ENCODE assay signal across 39 cellular contexts in genomic region chr5:76667495-76667894, GRCh38. TPM values are rescaled to one million over a fixed set of nuclear protein-coding genes. Genes with fewer than 3 reads are reported as not detected.
"Had no signal": no experiment of that assay in that cellular context is flagged by ENCODE, and none has a peak within 500 bp of the region (broad histone marks: within the 10 kb centered on the region; RNA-seq: fewer than 3 reads in every experiment).

No MANE protein-coding gene starts in this region.

- H3K4me3 Mint-ChIP-seq: activated B cell treated with CpG ODN at 0.5 μM for 24 hours; activated CD4-positive, alpha-beta memory T cell treated with anti-CD3 and anti-CD28 coated beads for 36 hours; activated CD8-positive, alpha-beta memory T cell treated with anti-CD3 and anti-CD28 coated beads, Interleukin-2, amount 10 ng/mL, durations not matched to agents 7 days and 5 days; activated naive CD8-positive, alpha-beta T cell treated with anti-CD3 and anti-CD28 coated beads for 36 hours; T-cell had no signal

- H3K27ac Mint-ChIP-seq: activated B cell treated with CpG ODN at 0.5 μM for 24 hours; activated CD4-positive, alpha-beta memory T cell treated with anti-CD3 and anti-CD28 coated beads for 36 hours; activated CD8-positive, alpha-beta memory T cell treated with anti-CD3 and anti-CD28 coated beads, Interleukin-2, amount 10 ng/mL, durations not matched to agents 7 days and 5 days; activated naive CD8-positive, alpha-beta T cell treated with anti-CD3 and anti-CD28 coated beads for 36 hours; T-cell had no signal

- H3K4me2 ChIP-seq: KMS-11, PC-9 had no signal

- DNase-seq: activated B cell treated with CpG ODN at 0.5 μM for 24 hours; activated CD4-positive, alpha-beta memory T cell treated with anti-CD3 and anti-CD28 coated beads for 36 hours; activated CD4-positive, alpha-beta T cell treated with anti-CD3 and anti-CD28 coated beads for 4 hours; activated CD4-positive, alpha-beta T cell treated with anti-CD3 and anti-CD28 coated beads, Interleukin-2, amount 50 U/mL, for 1 hour; activated CD4-positive, CD25-positive, alpha-beta regulatory T cell treated with anti-CD3 and anti-CD28 coated beads, Interleukin-2, amount 50 U/mL, for 72 hours; activated CD8-positive, alpha-beta memory T cell treated with anti-CD3 and anti-CD28 coated beads for 24 hours; activated CD8-positive, alpha-beta memory T cell treated with anti-CD3 and anti-CD28 coated beads, Interleukin-2, amount 10 ng/mL, durations not matched to agents 7 days and 5 days; activated CD8-positive, alpha-beta memory T cell treated with anti-CD3 and anti-CD28 coated beads, Interleukin-2, amount 50 U/mL, for 48 hours; activated effector memory CD4-positive, alpha-beta T cell treated with anti-CD3 and anti-CD28 coated beads, Interleukin-2, amount 50 U/mL, for 16 hours; activated naive CD4-positive, alpha-beta T cell; activated naive CD4-positive, alpha-beta T cell treated with anti-CD3 and anti-CD28 coated beads, Interleukin-2, amount 50 U/mL, for 16 hours; activated naive CD8-positive, alpha-beta T cell treated with anti-CD3 and anti-CD28 coated beads for 36 hours; activated T-cell treated with anti-CD3 and anti-CD28 coated beads, Interleukin-2, amount 50 U/mL, for 48 hours; amniotic stem cell; aorta; brain microvascular endothelial cell; central memory CD4-positive, alpha-beta T cell; NCI-H1092 treated with DMSO at 0.1 percent for 48 hours; NCI-H1417 treated with DMSO at 0.1 percent for 48 hours; NCI-H1694; NCI-H1930; NCI-H2081 treated with DMSO at 0.1 percent for 48 hours; NCI-H226; NCI-H446 treated with DMSO at 0.1 percent for 48 hours; NCI-H524; NCI-H748 treated with DMSO at 0.1 percent for 48 hours; NK-92 treated with Interleukin-12 subunit alpha and Interleukin-12 subunit beta, amount 100 ng/mL, for 24 hours; PC-9; SIG-M5; T-cell; T-helper 2 cell; T-helper 9 cell had no signal

- H2AFZ ChIP-seq: PC-9 had no signal

- H3K27ac ChIP-seq: brain microvascular endothelial cell, KMS-11, PC-9, RWPE1, VCaP had no signal

- H3K9ac ChIP-seq: KMS-11 had no signal

- ATAC-seq: activated CD8-positive, alpha-beta memory T cell treated with anti-CD3 and anti-CD28 coated beads, Interleukin-2, amount 10 ng/mL, durations not matched to agents 7 days and 5 days; Right ventricle myocardium inferior; SK-N-SH treated with all-trans-retinoic acid at 6 μM for 48 hours; T-cell had no signal

- H3K4me3 ChIP-seq: PC-9 had no signal

- H3K9me3 Mint-ChIP-seq: activated B cell treated with CpG ODN at 0.5 μM for 24 hours; activated CD4-positive, alpha-beta memory T cell treated with anti-CD3 and anti-CD28 coated beads for 36 hours; activated naive CD8-positive, alpha-beta T cell treated with anti-CD3 and anti-CD28 coated beads for 36 hours; T-cell had no signal

- H3K27me3 Mint-ChIP-seq: activated B cell treated with CpG ODN at 0.5 μM for 24 hours; activated CD4-positive, alpha-beta memory T cell treated with anti-CD3 and anti-CD28 coated beads for 36 hours; activated CD8-positive, alpha-beta memory T cell treated with anti-CD3 and anti-CD28 coated beads, Interleukin-2, amount 10 ng/mL, durations not matched to agents 7 days and 5 days; activated naive CD8-positive, alpha-beta T cell treated with anti-CD3 and anti-CD28 coated beads for 36 hours; T-cell had no signal

- H3K36me3 ChIP-seq: brain microvascular endothelial cell had no signal

- FAIRE-seq: RCC 7860 had no signal

- H3K4me1 Mint-ChIP-seq: activated CD8-positive, alpha-beta memory T cell treated with anti-CD3 and anti-CD28 coated beads, Interleukin-2, amount 10 ng/mL, durations not matched to agents 7 days and 5 days; activated naive CD8-positive, alpha-beta T cell treated with anti-CD3 and anti-CD28 coated beads for 36 hours; T-cell had no signal

- H3K27me3 ChIP-seq: brain microvascular endothelial cell had no signal

RNA-seq across cellular contexts. Expression of gene F2RL2, which starts 44.3 kb away (rescaled TPM):
- total RNA-seq: activated B cell treated with CpG ODN at 0.5 μM for 24 hours; activated CD4-positive, alpha-beta memory T cell treated with anti-CD3 and anti-CD28 coated beads for 36 hours; activated naive CD8-positive, alpha-beta T cell treated with anti-CD3 and anti-CD28 coated beads for 36 hours; SK-MEL-5 had no signal
